In the genomic region with DNA sequence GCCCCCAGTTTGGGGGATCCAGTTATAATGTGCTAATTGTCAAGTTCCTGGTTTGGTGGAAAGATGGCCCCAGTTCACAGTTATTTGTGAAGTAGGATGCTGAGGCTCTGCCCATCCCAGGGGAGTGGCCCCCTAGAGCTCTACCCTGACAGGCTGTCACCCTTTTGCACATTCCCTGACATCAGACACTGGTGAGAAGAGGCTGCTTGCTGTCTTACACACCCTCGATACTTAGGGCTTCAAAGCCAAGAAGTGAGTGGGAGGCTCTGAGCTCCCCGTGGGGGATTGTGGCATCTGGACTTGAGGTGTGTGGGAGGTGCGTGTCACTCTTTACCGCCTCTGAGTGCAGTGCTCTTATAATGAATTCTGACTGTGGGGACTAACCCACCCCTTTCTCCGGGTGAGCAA, we compare ENCODE assay signal across 8 cellular contexts.
DNase-seq lines count a peak whose midpoint lies in the region; ATAC-seq and TF ChIP-seq lines count a peak whose summit lies in the region.

No MANE protein-coding gene starts in this region.

- peaks cover 32% of the 10 kb centered on the region for H3K4me1 Mint-ChIP-seq in chondrocyte (ENCODE audit: low read depth)
- peaks cover 57% of the 10 kb centered on the region for H3K4me1 Mint-ChIP-seq in stimulated activated memory B cell treated with anti-CD40 and anti-IgM and Interleukin-4, amounts not matched to agents 10 μg/mL and 1 μg/mL and 100 μg/mL, for 72 hours

- H3K4me3 Mint-ChIP-seq in chondrocyte (ENCODE audit: unreplicated experiment) = no peak overlapping the region
- H3K4me3 Mint-ChIP-seq in stimulated activated memory B cell treated with anti-CD40 and anti-IgM and Interleukin-4, amounts not matched to agents 10 μg/mL and 1 μg/mL and 100 μg/mL, for 72 hours = peak overlapping the region; percentile 38

- H3K27me3 ChIP-seq in left lung = no peaks in the 10 kb centered on the region

- DNase-seq in KBM-7 = peak; percentile 51
- no peak for DNase-seq in chondrocyte (ENCODE audit: low spot score)
- DNase-seq in NOMO-1 treated with dmso at 0.1 percent for 144 hours (lab: John Stamatoyannopoulos, UW; ENCODE audit: unreplicated experiment) = no peak
- no peak for DNase-seq in C1 segment of cervical spinal cord (lab: John Stamatoyannopoulos, UW)
- DNase-seq in left lung = no peak

- no peaks in the 10 kb centered on the region for H3K9me3 Mint-ChIP-seq in chondrocyte (ENCODE audit: low read depth)
- H3K9me3 Mint-ChIP-seq in stimulated activated memory B cell treated with anti-CD40 and anti-IgM and Interleukin-4, amounts not matched to agents 10 μg/mL and 1 μg/mL and 100 μg/mL, for 72 hours = no peaks in the 10 kb centered on the region

- intact Hi-C loops in left lung (cut with DNase I) = no loop called here

- peaks cover 5% of the 10 kb centered on the region for H3K27me3 Mint-ChIP-seq in chondrocyte (ENCODE audit: low read depth)
- no peaks in the 10 kb centered on the region for H3K27me3 Mint-ChIP-seq in stimulated activated memory B cell treated with anti-CD40 and anti-IgM and Interleukin-4, amounts not matched to agents 10 μg/mL and 1 μg/mL and 100 μg/mL, for 72 hours

- H3K27ac ChIP-seq in left lung = no peak overlapping the region

- TF ChIP-seq CTCF in chondrocyte (IDR thresholded peaks at IDR 0.05) (peak; percentile 57), left lung (IDR thresholded peaks at IDR 0.05) (no peak)

- in situ Hi-C loops in KBM-7 (cut with MboI; ENCODE audit: low pct_unique_long_range_greater_than_20kb, low sequenced_read_pairs) = no loop called here

- H3K4me1 ChIP-seq in left lung = peaks cover 0 to 20% of the 10 kb centered on the region in 2 donors

- H3K36me3 ChIP-seq in left lung = peaks cover 0 to 5% of the 10 kb centered on the region in 2 donors

- H3K4me3 ChIP-seq in GM08714 (ENCODE audit: low read length) (peak overlapping the region; percentile 0; the same call in 1 of the 2 replicates), left lung (no peak overlapping the region)

- H3K36me3 Mint-ChIP-seq in chondrocyte (ENCODE audit: low read depth) = no peaks in the 10 kb centered on the region
- peaks cover 54% of the 10 kb centered on the region for H3K36me3 Mint-ChIP-seq in stimulated activated memory B cell treated with anti-CD40 and anti-IgM and Interleukin-4, amounts not matched to agents 10 μg/mL and 1 μg/mL and 100 μg/mL, for 72 hours

- H3K27ac Mint-ChIP-seq in chondrocyte (ENCODE audit: unreplicated experiment) = no peak overlapping the region
- H3K27ac Mint-ChIP-seq in stimulated activated memory B cell treated with anti-CD40 and anti-IgM and Interleukin-4, amounts not matched to agents 10 μg/mL and 1 μg/mL and 100 μg/mL, for 72 hours = peak overlapping the region; percentile 98

- ATAC-seq in GM21447 (IDR thresholded peaks at IDR 0.05; ENCODE audit: unreplicated experiment) = peak; percentile 85
- ATAC-seq in stimulated activated memory B cell treated with anti-CD40 and anti-IgM and Interleukin-4, amounts not matched to agents 10 μg/mL and 1 μg/mL and 100 μg/mL, for 72 hours = peak; percentile 98
- ATAC-seq in left lung = no peak

- no peaks in the 10 kb centered on the region for H3K9me3 ChIP-seq in left lung
